8 cellular contexts compared by ENCODE assay signal in genomic region chr9:122464633-122465567, GRCh38. TPM values are rescaled to one million over a fixed set of nuclear protein-coding genes. Genes with fewer than 3 reads are reported as not detected.
DNase-seq lines count a peak whose midpoint lies in the region; ATAC-seq and TF ChIP-seq lines count a peak whose summit lies in the region.

No MANE protein-coding gene starts in this region.

- H3K9ac ChIP-seq in skeletal muscle satellite cell (ENCODE audit: low read depth, low read length) = peak overlapping the region; percentile 61

- H3K9me3 ChIP-seq in skeletal muscle satellite cell (replicated peaks; ENCODE audit: low read length) = no peaks in the 10 kb centered on the region

- H3K36me3 ChIP-seq in skeletal muscle satellite cell (ENCODE audit: insufficient read depth, low read length) = no peaks in the 10 kb centered on the region

- H3K4me3 ChIP-seq in astrocyte of the spinal cord (ENCODE audit: low read depth, low read length) (peak overlapping the region; percentile 34), skeletal muscle satellite cell (ENCODE audit: low read length) (peak overlapping the region; percentile 59)

- H3K27me3 ChIP-seq in skeletal muscle satellite cell (ENCODE audit: control insufficient read depth, insufficient read depth, low read length) = peaks cover 59% of the 10 kb centered on the region

- in situ Hi-C loops in astrocyte of the spinal cord (cut with HindIII; ENCODE audit: low sequenced_read_pairs) = no loop called here

- DNase-seq in NCI-H2029 (lab: John Stamatoyannopoulos, UW) = peak; percentile 79
- DNase-seq in T-helper 9 cell = peak; percentile 37
- DNase-seq in astrocyte of the spinal cord (ENCODE audit: low read depth, low spot score) = peak; percentile 86
- peak in 44 of 51 donors; percentile 6 to 87 (median 40) for DNase-seq in hypothalamus (lab: John Stamatoyannopoulos, UW)

- TF ChIP-seq CTCF in GM12874 (IDR thresholded peaks at IDR 0.05; ENCODE audit: insufficient read depth, low read depth, low read length) (peak; percentile 72), astrocyte of the spinal cord (IDR thresholded peaks at IDR 0.05; ENCODE audit: low read depth, low read length) (peak; percentile 83)

- peak overlapping the region; percentile 77 for H3K4me2 ChIP-seq in skeletal muscle satellite cell (ENCODE audit: low read length)

- peaks cover 13% of the 10 kb centered on the region for H3K4me1 ChIP-seq in skeletal muscle satellite cell (ENCODE audit: control insufficient read depth, insufficient read depth, low read length)

- peak; percentile 76 for ATAC-seq in HG02852 (IDR thresholded peaks at IDR 0.05; ENCODE audit: unreplicated experiment)
- no peak for ATAC-seq in GM21515 (IDR thresholded peaks at IDR 0.05; ENCODE audit: unreplicated experiment)

RNA-seq across cellular contexts. Expression of gene OR1J1, which starts 12.8 kb away (rescaled TPM):
- total RNA-seq in skeletal muscle satellite cell (2012; rRNA removed) = not detected in 2 replicates

RNA-seq across cellular contexts. Expression of gene OR1J2, which starts 45.7 kb away (rescaled TPM):
- 0.22 and 0.51 TPM in 2 replicates for total RNA-seq in skeletal muscle satellite cell (2012; rRNA removed)

RNA-seq across cellular contexts. Expression of gene OR1J4, which starts 54.0 kb away (rescaled TPM):
- not detected in 2 replicates for total RNA-seq in skeletal muscle satellite cell (2012; rRNA removed)
